Comparison of ENCODE assay signal across 1 cellular context in genomic region chrX:153927936-153928760, GRCh38.
TF ChIP-seq lines count a peak whose summit lies in the region.

No MANE protein-coding gene starts in this region.

TF ChIP-seq in K562, 482 proteins besides CTCF, POLR2A, EP300 and RAD21 (continued from another document and continues in another):
- no peak for TF ChIP-seq XRCC5 (IDR thresholded peaks at IDR 0.05; ENCODE audit: low read depth, low read length)
- TF ChIP-seq NBN (IDR thresholded peaks at IDR 0.05; ENCODE audit: low read depth), result no peak
- no peak for TF ChIP-seq HINFP (tag; conservative IDR thresholded peaks at IDR 0.05; ENCODE audit: low read depth)
- no peak for TF ChIP-seq MIER1 (IDR thresholded peaks at IDR 0.05; ENCODE audit: low read depth)
- no peak for TF ChIP-seq ZNF785 (CRISPR knock-in tag; IDR thresholded peaks at IDR 0.05)
- TF ChIP-seq ELK3 (CRISPR knock-in tag; IDR thresholded peaks at IDR 0.05), result no peak
- no peak for TF ChIP-seq FOXP1 (CRISPR knock-in tag; IDR thresholded peaks at IDR 0.05)
- no peak for TF ChIP-seq ZNF197 (CRISPR knock-in tag; IDR thresholded peaks at IDR 0.05; ENCODE audit: low read depth)
- TF ChIP-seq VEZF1 (CRISPR knock-in tag; IDR thresholded peaks at IDR 0.05), result peak; percentile 73
- TF ChIP-seq ZNF592 (IDR thresholded peaks at IDR 0.05), result peak; percentile 39; the same call in 1 of the 2 replicates
- TF ChIP-seq CHD1 (IDR thresholded peaks at IDR 0.05; ENCODE audit: low read length), result no peak
- no peak for TF ChIP-seq SRSF7 (optimal IDR thresholded peaks at IDR 0.05; ENCODE audit: low read depth, low read length)
- TF ChIP-seq TAF9B (IDR thresholded peaks at IDR 0.05; ENCODE audit: partially characterized antibody), result no peak
- TF ChIP-seq AFF4 (CRISPR knock-in tag; IDR thresholded peaks at IDR 0.05), result peak; percentile 59; the same call in 1 of the 2 replicates
- no peak for TF ChIP-seq GATA2 (CRISPR knock-in tag; IDR thresholded peaks at IDR 0.05)
- TF ChIP-seq RBM22 (IDR thresholded peaks at IDR 0.05; ENCODE audit: low read depth, low read length, poor library complexity, severe bottlenecking), result no peak
- no peak for TF ChIP-seq ZNF217 (CRISPR knock-in tag; IDR thresholded peaks at IDR 0.05)
- peak; percentile 55 for TF ChIP-seq MTA3 (IDR thresholded peaks at IDR 0.05; ENCODE audit: borderline replicate concordance)
- TF ChIP-seq ILF3 (IDR thresholded peaks at IDR 0.05; ENCODE audit: borderline replicate concordance), result no peak
- no peak for TF ChIP-seq RREB1 (CRISPR knock-in tag; IDR thresholded peaks at IDR 0.05)
- TF ChIP-seq RFX1 (IDR thresholded peaks at IDR 0.05), result no peak
- no peak for TF ChIP-seq ETV5 (CRISPR knock-in tag; IDR thresholded peaks at IDR 0.05; ENCODE audit: low read depth)
- peak; percentile 19; the same call in 1 of the 2 replicates for TF ChIP-seq E2F3 (CRISPR knock-in tag; IDR thresholded peaks at IDR 0.05)
- TF ChIP-seq C11orf30 (IDR thresholded peaks at IDR 0.05; ENCODE audit: low read depth), result no peak
- no peak for TF ChIP-seq HNRNPL (IDR thresholded peaks at IDR 0.05; ENCODE audit: low read depth, low read length)
- no peak for TF ChIP-seq ZNF77 (CRISPR knock-in tag; IDR thresholded peaks at IDR 0.05)
- no peak for TF ChIP-seq CBX8 (IDR thresholded peaks at IDR 0.05; ENCODE audit: borderline replicate concordance, extremely low read depth, low read depth, low read length, poor library complexity, severe bottlenecking)
- TF ChIP-seq KAT8 (IDR thresholded peaks at IDR 0.05; ENCODE audit: low read depth), result no peak
- TF ChIP-seq IRF1 (CRISPR knock-in tag; IDR thresholded peaks at IDR 0.05; ENCODE audit: borderline replicate concordance), result no peak
- no peak for TF ChIP-seq MAFK (IDR thresholded peaks at IDR 0.05; ENCODE audit: low read length)
- TF ChIP-seq ZNF445 (CRISPR knock-in tag; IDR thresholded peaks at IDR 0.05; ENCODE audit: low read depth), result no peak
- TF ChIP-seq ZSCAN32 (CRISPR knock-in tag; IDR thresholded peaks at IDR 0.05), result no peak
- TF ChIP-seq LARP7 (IDR thresholded peaks at IDR 0.05), result no peak
- TF ChIP-seq RNF219 (CRISPR knock-in tag; IDR thresholded peaks at IDR 0.05), result no peak
- TF ChIP-seq ZNF3 (CRISPR knock-in tag; IDR thresholded peaks at IDR 0.05), result no peak
- TF ChIP-seq HLTF (IDR thresholded peaks at IDR 0.05), result no peak
- TF ChIP-seq POLR2B (IDR thresholded peaks at IDR 0.05; ENCODE audit: low read depth, partially characterized antibody), result peak; percentile 29
- peak; percentile 87; the same call in 1 of the 2 replicates for TF ChIP-seq GABPB1 (CRISPR knock-in tag; IDR thresholded peaks at IDR 0.05)
- no peak for TF ChIP-seq ERF (CRISPR knock-in tag; IDR thresholded peaks at IDR 0.05)
